ENCODE assay signal across 1 cellular context in genomic region chr19:47540748-47541147, GRCh38.
TF ChIP-seq lines count a peak whose summit lies in the region.

No MANE protein-coding gene starts in this region.

TF ChIP-seq in SK-N-SH, 30 proteins besides CTCF, POLR2A, EP300 and RAD21 (continued from another document):
- TF ChIP-seq PBX3 (IDR thresholded peaks at IDR 0.05) (no peak), IRF3 (IDR thresholded peaks at IDR 0.05; ENCODE audit: low read depth, low read length) (no peak)
